8 cellular contexts compared by ENCODE assay signal in genomic region chr17:64847504-64848466, GRCh38.
DNase-seq lines count a peak whose midpoint lies in the region; ATAC-seq and TF ChIP-seq lines count a peak whose summit lies in the region.
"Not testable (repeated sequence)": the region's sequence is repeated elsewhere in the genome, so short reads cannot be mapped to it uniquely, and the experiment has no call there.

No MANE protein-coding gene starts in this region.

- ATAC-seq in GM19023 (IDR thresholded peaks at IDR 0.05; ENCODE audit: unreplicated experiment): peak; percentile 52
- ATAC-seq in T-helper 17 cell: peak; percentile 95
- ATAC-seq in esophagus mucosa: peak; percentile 79
- ATAC-seq in lung (ENCODE audit: insufficient read depth, low FRiP score): peak; percentile 79

- H3K36me3 ChIP-seq in A673 (ENCODE audit: insufficient read depth, low read length, poor library complexity, severe bottlenecking); lung (ENCODE audit: control insufficient read depth in 2 of 2, insufficient read depth in 2 of 2, low read length in 2 of 2): not testable (repeated sequence)

- H3K9me3 ChIP-seq in A673 (ENCODE audit: low read depth, low read length, poor library complexity, severe bottlenecking); T-helper 17 cell (ENCODE audit: control insufficient read depth, low read length, poor library complexity, severe bottlenecking); lung (ENCODE audit: control insufficient read depth in 2 of 2, insufficient read depth in 1 of 2, low read length in 1 of 2): not testable (repeated sequence)

- POLR2A ChIA-PET in A673 (lab: Charles Lee; ENCODE audit: low non-redundant PET): not testable (repeated sequence)

- BruUV-seq in A673 (replicated peaks; lab: Mats Ljungman, UMichigan): not testable (repeated sequence)

- H3K27ac Mint-ChIP-seq in T-helper 17 cell: not testable (repeated sequence)

- not testable (repeated sequence) for H3K36me3 Mint-ChIP-seq in T-helper 17 cell (ENCODE audit: low read depth)

- intact Hi-C loops in A673 (cut with micrococcal nuclease; ENCODE audit: unreplicated experiment): not testable (repeated sequence)

- H3K4me3 ChIP-seq in A673 (ENCODE audit: low read depth, low read length, poor library complexity, severe bottlenecking); lung: not testable (repeated sequence)

- TF ChIP-seq CTCF in A673 (conservative IDR thresholded peaks at IDR 0.05; ENCODE audit: low read depth, low read length) (peak; percentile 67), lung (IDR thresholded peaks at IDR 0.05; ENCODE audit: control extremely low read depth, extremely low read depth) (peak; percentile 23)

- DNase-seq in A673 (ENCODE audit: low spot score): peak; percentile 75
- DNase-seq in NCI-H1694 treated with DMSO at 0.1 percent for 48 hours (lab: John Stamatoyannopoulos, UW): peak; percentile 47
- DNase-seq in T-helper 17 cell: peak; percentile 56 to 69 (median 58)
- peak; percentile 63 for DNase-seq in activated effector memory CD4-positive, alpha-beta T cell treated with Interleukin-2 at 50 U/mL for 16 hours
- peak; percentile 72 for DNase-seq in lung (ENCODE audit: low spot score)
- DNase-seq in stimulated activated CD4-positive, alpha-beta T cell treated with anti-CD3 and anti-CD28 coated beads, Interleukin-2, amount 100 ng/mL, for 24 hours: peak; percentile 85

- CTCF ChIA-PET in A673 (lab: Charles Lee): not testable (repeated sequence)

- not testable (repeated sequence) for H3K27me3 ChIP-seq in A673 (replicated peaks; ENCODE audit: insufficient read depth, low read depth, low read length, poor library complexity); lung (ENCODE audit: control insufficient read depth, insufficient read depth)

- WGBS in lung, 2 donors: 56 to 60% methylated on average over 41 to 49 of the region's 49 CpGs

- not testable (repeated sequence) for H3K27me3 Mint-ChIP-seq in T-helper 17 cell

- not testable (repeated sequence) for H3K27ac ChIP-seq in A673 (ENCODE audit: low read depth, low read length, poor library complexity, severe bottlenecking); lung (ENCODE audit: low read depth in 1 of 2, low read length in 1 of 2)

- not testable (repeated sequence) for H3K4me1 ChIP-seq in A673 (ENCODE audit: insufficient read depth, low read length, poor library complexity, severe bottlenecking); lung (ENCODE audit: control insufficient read depth in 2 of 2, insufficient read depth in 2 of 2, low read length in 2 of 2)

- H3K4me1 Mint-ChIP-seq in T-helper 17 cell: not testable (repeated sequence)

- H3K4me3 Mint-ChIP-seq in T-helper 17 cell: not testable (repeated sequence)
